12 cellular contexts compared by ENCODE assay signal in genomic region chr19:18499055-18499775, GRCh38. TPM values are rescaled to one million over a fixed set of nuclear protein-coding genes. Genes with fewer than 3 reads are reported as not detected.
DNase-seq lines count a peak whose midpoint lies in the region; ATAC-seq and TF ChIP-seq lines count a peak whose summit lies in the region.
"Had no signal": no experiment of that assay in that cellular context is flagged by ENCODE, and none has a peak within 500 bp of the region (broad histone marks: within the 10 kb centered on the region; RNA-seq: fewer than 3 reads in every experiment).

No MANE protein-coding gene starts in this region.

- H3K27me3 ChIP-seq in left ventricle myocardium inferior (ENCODE audit: low read depth) = no peaks in the 10 kb centered on the region
- H3K27me3 ChIP-seq in left lung = no peaks in the 10 kb centered on the region
- H3K27me3 ChIP-seq in upper lobe of right lung = no peaks in the 10 kb centered on the region
- H3K27me3 ChIP-seq in GM23338 (ENCODE audit: insufficient read depth) = no peaks in the 10 kb centered on the region

- POLR2A ChIA-PET in activated CD4-positive, alpha-beta memory T cell treated with anti-CD3 and anti-CD28 coated beads for 36 hours (lab: Charles Lee) = interaction anchor here (0.8 kb wide), 1 partner anchor 21 kb away, joined by 3 read pairs; no protein-coding TSS in a partner anchor

- H3K27ac ChIP-seq in left ventricle myocardium inferior (replicated peaks) = peak overlapping the region; percentile 94
- peak overlapping the region in 1 of 2 donors; percentile 46 for H3K27ac ChIP-seq in left lung
- peak overlapping the region; percentile 47 for H3K27ac ChIP-seq in upper lobe of right lung
- H3K27ac ChIP-seq in GM23338 (ENCODE audit: low read depth) = no peak overlapping the region
- H3K27ac ChIP-seq: epithelial cell of prostate had no signal

- TF ChIP-seq CTCF in left ventricle myocardium inferior (IDR thresholded peaks at IDR 0.05; ENCODE audit: borderline replicate concordance) (no peak), left lung (IDR thresholded peaks at IDR 0.05) (no peak), upper lobe of right lung (IDR thresholded peaks at IDR 0.05) (no peak), GM23338 (conservative IDR thresholded peaks at IDR 0.05; ENCODE audit: low read depth in 2 of 2) (no peak), mesothelial cell of epicardium (IDR thresholded peaks at IDR 0.05; ENCODE audit: unreplicated experiment) (no peak)

- DNase-seq in left ventricle myocardium inferior (no peak), left ventricle myocardium superior (no peak), left lung (no peak), upper lobe of right lung (no peak), GM23338 (ENCODE audit: low spot score) (no peak), mesothelial cell of epicardium (ENCODE audit: low spot score in 2 of 2, unreplicated experiment in 2 of 2) (no peak)
- no peak for DNase-seq in activated CD4-positive, alpha-beta memory T cell treated with anti-CD3 and anti-CD28 coated beads for 36 hours
- DNase-seq: HCEC 1CT, NCI-H1694 treated with DMSO at 0.1 percent for 48 hours had no signal

- no peak overlapping the region for H3K4me3 Mint-ChIP-seq in activated CD4-positive, alpha-beta memory T cell treated with anti-CD3 and anti-CD28 coated beads for 36 hours
- no peak overlapping the region for H3K4me3 Mint-ChIP-seq in GM23338
- H3K4me3 Mint-ChIP-seq in mesothelial cell of epicardium = no peak overlapping the region
- H3K4me3 Mint-ChIP-seq: brain had no signal

- peaks cover 26% of the 10 kb centered on the region for H4K20me1 ChIP-seq in GM23338 (replicated peaks; ENCODE audit: insufficient read depth)

- H3K4me2 ChIP-seq in GM23338 = no peak overlapping the region

- CTCF ChIA-PET in activated CD4-positive, alpha-beta memory T cell treated with anti-CD3 and anti-CD28 coated beads for 36 hours (lab: Charles Lee) = interaction anchor here (0.7 to 4.1 kb wide), 6 partner anchors 13 to 650 kb away, joined by 3 to 43 read pairs (median 4); partner anchors contain the start of gene ELL

- H3K9me3 ChIP-seq in left ventricle myocardium inferior (replicated peaks) = no peaks in the 10 kb centered on the region
- H3K9me3 ChIP-seq in left lung = no peaks in the 10 kb centered on the region
- H3K9me3 ChIP-seq in upper lobe of right lung = no peaks in the 10 kb centered on the region

- no peaks in the 10 kb centered on the region for H3K27me3 Mint-ChIP-seq in activated CD4-positive, alpha-beta memory T cell treated with anti-CD3 and anti-CD28 coated beads for 36 hours
- H3K27me3 Mint-ChIP-seq in GM23338 (ENCODE audit: insufficient read depth, low read depth, poor library complexity) (peaks cover 7% of the 10 kb centered on the region), mesothelial cell of epicardium (ENCODE audit: low read depth) (no peaks in the 10 kb centered on the region)
- H3K27me3 Mint-ChIP-seq: brain had no signal

- peaks cover 86% of the 10 kb centered on the region for H3K4me1 Mint-ChIP-seq in activated CD4-positive, alpha-beta memory T cell treated with anti-CD3 and anti-CD28 coated beads for 36 hours (ENCODE audit: low read depth)
- peaks cover 21% of the 10 kb centered on the region for H3K4me1 Mint-ChIP-seq in GM23338
- peaks cover 16% of the 10 kb centered on the region for H3K4me1 Mint-ChIP-seq in mesothelial cell of epicardium

- H3K79me2 ChIP-seq in GM23338 (replicated peaks; ENCODE audit: insufficient read depth) = peaks cover 85% of the 10 kb centered on the region

- H3K9me3 Mint-ChIP-seq in activated CD4-positive, alpha-beta memory T cell treated with anti-CD3 and anti-CD28 coated beads for 36 hours = no peaks in the 10 kb centered on the region
- no peaks in the 10 kb centered on the region; the same call in 2 of the 3 replicates for H3K9me3 Mint-ChIP-seq in GM23338
- H3K9me3 Mint-ChIP-seq in mesothelial cell of epicardium = no peaks in the 10 kb centered on the region

- no peak for ATAC-seq in left ventricle myocardium superior
- ATAC-seq in left lung = peak; percentile 22
- peak; percentile 6 for ATAC-seq in upper lobe of right lung
- no peak for ATAC-seq in GM23338
- ATAC-seq in HG02571 (IDR thresholded peaks at IDR 0.05; ENCODE audit: unreplicated experiment) = no peak

- no peaks in the 10 kb centered on the region for H3K9me2 ChIP-seq in GM23338 (ENCODE audit: insufficient read depth)

- peak overlapping the region; percentile 33 for H3K27ac Mint-ChIP-seq in activated CD4-positive, alpha-beta memory T cell treated with anti-CD3 and anti-CD28 coated beads for 36 hours
- H3K27ac Mint-ChIP-seq in GM23338 = no peak overlapping the region
- no peak overlapping the region for H3K27ac Mint-ChIP-seq in mesothelial cell of epicardium

- H3K4me3 ChIP-seq in left ventricle myocardium inferior (no peak overlapping the region), left lung (no peak overlapping the region), upper lobe of right lung (no peak overlapping the region), GM23338 (no peak overlapping the region)

- H3F3A ChIP-seq in GM23338 (replicated peaks; ENCODE audit: low read depth) = no peaks in the 10 kb centered on the region

- intact Hi-C loops in left ventricle myocardium inferior (cut with micrococcal nuclease) (no loop called here), left ventricle myocardium superior (cut with micrococcal nuclease) (no loop called here), left lung (cut with DNase I) (no loop called here), upper lobe of right lung (cut with DNase I) (no loop called here)
- intact Hi-C loops in activated CD4-positive, alpha-beta memory T cell treated with anti-CD3 and anti-CD28 coated beads for 36 hours (cut with micrococcal nuclease) = no loop called here

- H3K36me3 Mint-ChIP-seq in activated CD4-positive, alpha-beta memory T cell treated with anti-CD3 and anti-CD28 coated beads for 36 hours = no peaks in the 10 kb centered on the region
- H3K36me3 Mint-ChIP-seq in GM23338 (ENCODE audit: low read depth) = no peaks in the 10 kb centered on the region; the same call in 2 of the 3 replicates
- H3K36me3 Mint-ChIP-seq in mesothelial cell of epicardium = no peaks in the 10 kb centered on the region
- H3K36me3 Mint-ChIP-seq: brain had no signal

- H3K4me1 ChIP-seq in left ventricle myocardium inferior (peaks cover 99% of the 10 kb centered on the region), left lung (peaks cover 44 to 100% of the 10 kb centered on the region in 2 donors), upper lobe of right lung (peaks cover 96% of the 10 kb centered on the region), GM23338 (ENCODE audit: insufficient read depth) (no peaks in the 10 kb centered on the region; the same call in 1 of the 2 replicates)

- H2AFZ ChIP-seq in GM23338 = no peak overlapping the region

- H3K36me3 ChIP-seq in left ventricle myocardium inferior (no peaks in the 10 kb centered on the region), left lung (no peaks in the 10 kb centered on the region), upper lobe of right lung (no peaks in the 10 kb centered on the region), GM23338 (ENCODE audit: insufficient read depth) (no peaks in the 10 kb centered on the region)

TF ChIP-seq in GM23338, 12 proteins besides CTCF, POLR2A, EP300 and RAD21 (continues in another document):
- no peak for TF ChIP-seq EZH2 (IDR thresholded peaks at IDR 0.05; ENCODE audit: low read depth, unreplicated experiment)

RNA-seq across cellular contexts. Expression of gene ELL, which starts 22.7 kb away (rescaled TPM):
- total RNA-seq in left ventricle myocardium inferior (7.9 TPM), left ventricle myocardium superior (9.3 TPM), left lung (10 to 100 TPM; 13.3 to 22.9 TPM), upper lobe of right lung (17.7 TPM), mesothelial cell of epicardium (16.4 to 19.2 TPM (median 18.7 TPM) in 3 replicates)
- 10 to 100 TPM; 24.7 to 29.7 TPM for total RNA-seq in activated CD4-positive, alpha-beta memory T cell treated with anti-CD3 and anti-CD28 coated beads for 36 hours
- 16.2 and 20.1 TPM in 2 replicates for total RNA-seq in GM23338 (2014; rRNA removed; shearing (Covaris generic))
- polyA plus RNA-seq in GM23338 (2016; fragmentation: Nextera tagmentation; extraction: Ambion mirVana) = 9.1 and 11.3 TPM in 2 replicates

RNA-seq across cellular contexts. Expression of gene FKBP8, which starts 44.2 kb away (rescaled TPM):
- 153 TPM for total RNA-seq in left ventricle myocardium inferior
- total RNA-seq in left ventricle myocardium superior = 181 TPM
- total RNA-seq in activated CD4-positive, alpha-beta memory T cell treated with anti-CD3 and anti-CD28 coated beads for 36 hours = 100 to 1,000 TPM; 232 to 236 TPM
- 100 to 1,000 TPM; 176 to 195 TPM for total RNA-seq in left lung
- 201 TPM for total RNA-seq in upper lobe of right lung
- 291 and 367 TPM in 2 replicates for total RNA-seq in GM23338 (2014; rRNA removed; shearing (Covaris generic))
- 158 and 164 TPM in 2 replicates for polyA plus RNA-seq in GM23338 (2016; fragmentation: Nextera tagmentation; extraction: Ambion mirVana)
- 245 to 250 TPM (median 247 TPM) in 3 replicates for total RNA-seq in mesothelial cell of epicardium

RNA-seq across cellular contexts. Expression of gene KXD1, which starts 58.5 kb away (rescaled TPM):
- total RNA-seq in left ventricle myocardium inferior = 52.0 TPM
- total RNA-seq in left ventricle myocardium superior = 43.9 TPM
- total RNA-seq in activated CD4-positive, alpha-beta memory T cell treated with anti-CD3 and anti-CD28 coated beads for 36 hours = 100 to 1,000 TPM; 112 to 114 TPM
- 10 to 100 TPM; 68.9 to 86.2 TPM for total RNA-seq in left lung
- 68.3 TPM for total RNA-seq in upper lobe of right lung
- total RNA-seq in GM23338 (2014; rRNA removed; shearing (Covaris generic)) = 162 and 164 TPM in 2 replicates
- 108 and 111 TPM in 2 replicates for polyA plus RNA-seq in GM23338 (2016; fragmentation: Nextera tagmentation; extraction: Ambion mirVana)
- total RNA-seq in mesothelial cell of epicardium = 79.7 to 82.2 TPM (median 80.3 TPM) in 3 replicates

Comparison
In these comparisons a context has a peak if more than half of its experiments do, and no peak if none do; other contexts are left out.
1. ATAC-seq: peak in left lung (single experiment) and upper lobe of right lung (single experiment); none in left ventricle myocardium superior (single experiment), GM23338 (single experiment) and HG02571 (single experiment).